Comparison of ENCODE assay signal across 27 cellular contexts in the genomic region with DNA sequence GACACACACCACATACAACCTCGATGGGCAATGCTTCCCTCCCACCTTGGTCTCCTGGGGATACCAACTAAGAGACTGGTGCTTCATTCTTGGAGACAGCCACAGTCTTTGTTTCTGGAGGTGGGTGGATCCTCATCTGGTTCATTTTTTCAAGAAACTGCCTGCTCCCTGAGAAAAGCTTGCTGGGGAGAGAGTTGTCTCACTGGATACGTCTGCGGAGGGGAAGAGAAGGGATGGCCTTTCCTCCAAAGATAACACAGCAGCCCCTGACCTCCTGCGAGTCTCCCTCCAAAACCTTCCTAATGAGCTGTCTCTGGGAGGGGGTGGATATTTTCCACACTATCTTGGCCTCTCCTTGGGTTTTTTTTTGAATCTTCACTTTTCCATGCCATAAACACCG.
DNase-seq lines count a peak whose midpoint lies in the region; ATAC-seq, FAIRE-seq and TF ChIP-seq lines count a peak whose summit lies in the region.
"Had no signal": no experiment of that assay in that cellular context is flagged by ENCODE, and none has a peak within 500 bp of the region (broad histone marks: within the 10 kb centered on the region; RNA-seq: fewer than 3 reads in every experiment).

No MANE protein-coding gene starts in this region.

- no peaks in the 10 kb centered on the region for H3K36me3 ChIP-seq in HEK293 (ENCODE audit: control insufficient read depth in 2 of 2, insufficient read depth in 1 of 2, low read length in 2 of 2)
- no peaks in the 10 kb centered on the region for H3K36me3 ChIP-seq in HepG2 (replicated peaks in 1 of 2; ENCODE audit: control insufficient read depth in 1 of 2, insufficient read depth in 2 of 2, low read length in 2 of 2)
- H3K36me3 ChIP-seq: BLaER1 treated with 17β-estradiol and CSF1 and Interleukin-3, amounts not matched to agents 10 nM and 100 nM had no signal

- H3K4me1 ChIP-seq in HEK293 (ENCODE audit: control insufficient read depth, insufficient read depth, low read length) (peaks cover 3% of the 10 kb centered on the region; the same call in 1 of the 2 replicates), HepG2 (ENCODE audit: insufficient read depth, low read length) (peaks cover 70% of the 10 kb centered on the region)

- CTCF ChIA-PET in HEK293 (lab: Yijun Ruan, JAX): interaction anchor here (0.8 kb wide), 1 partner anchor 89 kb away, joined by 3 read pairs; no protein-coding TSS in a partner anchor
- CTCF ChIA-PET in HepG2 (lab: Yijun Ruan, JAX; ENCODE audit: low intra/inter-chr PET ratio, low total read pairs): no interaction called here

- H3K4me3 Mint-ChIP-seq in brain (peak overlapping the region; percentile 9 to 71 (median 54)), progenitor cell of endocrine pancreas (ENCODE audit: low read depth) (no peak overlapping the region)
- H3K4me3 Mint-ChIP-seq: activated CD8-positive, alpha-beta memory T cell treated with anti-CD3 and anti-CD28 coated beads, Interleukin-2, amount 10 ng/mL, durations not matched to agents 7 days and 5 days; activated T-helper 1 cell treated with anti-CD3 and anti-CD28 coated beads, Interleukin-12 subunit alpha, Interleukin-12 subunit beta, Interleukin-2, Interleukin-4 antibody, amounts not matched to agents 30 ng/mL and 10 ng/mL and 1 ng/mL, durations not matched to agents 14 hours and 24 hours and 36 hours; T-helper 2 cell treated with Interferon-gamma antibody and Interleukin-4, amounts not matched to agents 5 μg/mL and 100 μg/mL, for 36 hours; WTC11 had no signal

- H3K79me2 ChIP-seq in HepG2 (ENCODE audit: insufficient read depth, low read length): no peaks in the 10 kb centered on the region

- 92% methylated on average over 5 of the region's 5 CpGs for WGBS in HepG2 (ENCODE audit: low lambda C conversion rate)

- intact Hi-C loops in HepG2 (cut with micrococcal nuclease; ENCODE audit: unreplicated experiment): no loop called here

- H3K27me3 ChIP-seq in HepG2 (ENCODE audit: control insufficient read depth in 1 of 2, insufficient read depth in 2 of 2, low read length in 2 of 2): no peaks in the 10 kb centered on the region

- DNase-seq in HepG2 (ENCODE audit: low spot score) (no peak), progenitor cell of endocrine pancreas (ENCODE audit: low spot score, unreplicated experiment) (no peak), frontal cortex (ENCODE audit: low spot score in 2 of 2) (no peak), germinal center (ENCODE audit: low spot score) (no peak), KBM-7 (no peak)
- DNase-seq: activated CD4-positive, alpha-beta T cell treated with anti-CD3 and anti-CD28 coated beads, Interleukin-2, amount 50 U/mL, for 1 hour; activated CD8-positive, alpha-beta memory T cell treated with anti-CD3 and anti-CD28 coated beads, Interleukin-2, amount 10 ng/mL, durations not matched to agents 7 days and 5 days; activated naive CD4-positive, alpha-beta T cell treated with anti-CD3 and anti-CD28 coated beads, Interleukin-2, amount 50 U/mL, for 16 hours; aorta; Caco-2; DND-41; effector CD4-positive, alpha-beta T cell; foreskin melanocyte; NCI-H1694 treated with DMSO at 0.1 percent for 48 hours; small intestine; stimulated activated CD4-positive, alpha-beta T cell treated with anti-CD3 and anti-CD28 coated beads, Interleukin-1b, Interleukin-23, amount 100 ng/mL, for 48 hours had no signal

- in situ Hi-C loops in HepG2 (cut with HindIII; ENCODE audit: extremely low pct_ligation_motif_present, low pct_unique_long_range_greater_than_20kb) (no loop called here), KBM-7 (cut with MboI; ENCODE audit: low pct_unique_long_range_greater_than_20kb, low sequenced_read_pairs) (no loop called here)

- H3K27ac ChIP-seq in HEK293 (ENCODE audit: extremely low read depth, low read depth, low read length): peak overlapping the region; percentile 25; the same call in 1 of the 2 replicates
- H3K27ac ChIP-seq in HepG2 (ENCODE audit: extremely low read length, insufficient read depth, low read length): peak overlapping the region; percentile 81
- H3K27ac ChIP-seq: BLaER1 treated with 17β-estradiol and CSF1 and Interleukin-3, amounts not matched to agents 10 nM and 100 nM; RWPE1 had no signal

- H3K4me3 ChIP-seq in HEK293 (ENCODE audit: low read depth, low read length) (no peak overlapping the region), HepG2 (replicated peaks in 1 of 3; ENCODE audit: insufficient read depth in 1 of 3, low read depth in 2 of 3, low read length in 3 of 3) (no peak overlapping the region)
- H3K4me3 ChIP-seq: BLaER1 treated with 17β-estradiol and CSF1 and Interleukin-3, amounts not matched to agents 10 nM and 100 nM; GM12878 had no signal

- H3K4me2 ChIP-seq in HepG2 (ENCODE audit: low read depth, low read length): no peak overlapping the region
- H3K4me2 ChIP-seq: BLaER1 treated with 17β-estradiol and CSF1 and Interleukin-3, amounts not matched to agents 10 nM and 100 nM had no signal

- H3K9ac ChIP-seq in HepG2 (ENCODE audit: insufficient read depth, low read depth, low read length): no peak overlapping the region
- H3K9ac ChIP-seq: BLaER1 treated with 17β-estradiol and CSF1 and Interleukin-3, amounts not matched to agents 10 nM and 100 nM had no signal

- POLR2A ChIA-PET in HEK293 (lab: Yijun Ruan, JAX) (no interaction called here), HepG2 (lab: Yijun Ruan, JAX) (interaction anchor here (4.9 kb wide), 1 partner anchor 222 kb away, joined by 53 read pairs; a partner anchor contains a TSS)

- no peak overlapping the region for H2AFZ ChIP-seq in HepG2 (ENCODE audit: low read length)

- no peaks in the 10 kb centered on the region for H3K36me3 Mint-ChIP-seq in brain
- H3K36me3 Mint-ChIP-seq in progenitor cell of endocrine pancreas (ENCODE audit: insufficient read depth): no peaks in the 10 kb centered on the region
- H3K36me3 Mint-ChIP-seq: activated CD8-positive, alpha-beta memory T cell treated with anti-CD3 and anti-CD28 coated beads, Interleukin-2, amount 10 ng/mL, durations not matched to agents 7 days and 5 days; WTC11 had no signal

- FAIRE-seq in HepG2 (lab: Jason Lieb, UNC): no peak
- FAIRE-seq in frontal cortex (lab: Jason Lieb, UNC): no peak
- FAIRE-seq: GM12878, H1, small intestine had no signal

- peaks cover 0 to 4% (median 0%) of the 10 kb centered on the region in 5 experiments for H3K9me3 Mint-ChIP-seq in brain
- H3K9me3 Mint-ChIP-seq in progenitor cell of endocrine pancreas (ENCODE audit: low read depth): no peaks in the 10 kb centered on the region
- H3K9me3 Mint-ChIP-seq: T-helper 2 cell treated with Interferon-gamma antibody and Interleukin-4, amounts not matched to agents 5 μg/mL and 100 μg/mL, for 36 hours; WTC11 had no signal

- H3K27ac Mint-ChIP-seq in brain (peak overlapping the region; percentile 69 to 94 (median 88)), progenitor cell of endocrine pancreas (peak overlapping the region; percentile 82)
- H3K27ac Mint-ChIP-seq: activated CD8-positive, alpha-beta memory T cell treated with anti-CD3 and anti-CD28 coated beads, Interleukin-2, amount 10 ng/mL, durations not matched to agents 7 days and 5 days; activated T-helper 1 cell treated with anti-CD3 and anti-CD28 coated beads, Interleukin-12 subunit alpha, Interleukin-12 subunit beta, Interleukin-2, Interleukin-4 antibody, amounts not matched to agents 30 ng/mL and 10 ng/mL and 1 ng/mL, durations not matched to agents 14 hours and 24 hours and 36 hours; T-helper 2 cell treated with Interferon-gamma antibody and Interleukin-4, amounts not matched to agents 5 μg/mL and 100 μg/mL, for 36 hours; WTC11 had no signal

- TF ChIP-seq CTCF in HEK293 (tag by site-specific recombination; IDR thresholded peaks at IDR 0.05): no peak
- TF ChIP-seq CTCF in brain (conservative IDR thresholded peaks at IDR 0.05): no peak
- TF ChIP-seq CTCF in HepG2 (CRISPR knock-in tag; IDR thresholded peaks at IDR 0.05): no peak
- TF ChIP-seq CTCF in progenitor cell of endocrine pancreas (IDR thresholded peaks at IDR 0.05; ENCODE audit: unreplicated experiment): no peak

- no peaks in the 10 kb centered on the region for H4K20me1 ChIP-seq in HepG2 (ENCODE audit: insufficient read depth, low read length)
- H4K20me1 ChIP-seq: BLaER1 treated with 17β-estradiol and CSF1 and Interleukin-3, amounts not matched to agents 10 nM and 100 nM had no signal

- ATAC-seq in HepG2 (no peak), GM18519 (IDR thresholded peaks at IDR 0.05; ENCODE audit: low FRiP score, unreplicated experiment) (no peak)
- ATAC-seq: activated CD8-positive, alpha-beta memory T cell treated with anti-CD3 and anti-CD28 coated beads, Interleukin-2, amount 10 ng/mL, durations not matched to agents 7 days and 5 days; GM12878; SK-N-SH treated with all-trans-retinoic acid at 6 μM for 48 hours; WTC11 had no signal

- TF ChIP-seq RAD21 in HepG2 (CRISPR knock-in tag; IDR thresholded peaks at IDR 0.05): no peak

- H3K9me3 ChIP-seq in HEK293 (ENCODE audit: control insufficient read depth, insufficient read depth, low read depth, low read length) (no peaks in the 10 kb centered on the region), HepG2 (ENCODE audit: low read length) (no peaks in the 10 kb centered on the region)
- H3K9me3 ChIP-seq: BLaER1 treated with 17β-estradiol and CSF1 and Interleukin-3, amounts not matched to agents 10 nM and 100 nM; Caco-2 had no signal

- TF ChIP-seq POLR2A in HepG2 (IDR thresholded peaks at IDR 0.05; ENCODE audit: insufficient read depth in 1 of 2, low read depth in 2 of 2, low read length in 2 of 2): no peak

- no TSS peak for BruUV-seq in HepG2 (replicated peaks; lab: Mats Ljungman, UMichigan)

- H3K27me3 Mint-ChIP-seq in brain (no peaks in the 10 kb centered on the region), progenitor cell of endocrine pancreas (peaks cover 25% of the 10 kb centered on the region)
- H3K27me3 Mint-ChIP-seq: activated CD8-positive, alpha-beta memory T cell treated with anti-CD3 and anti-CD28 coated beads, Interleukin-2, amount 10 ng/mL, durations not matched to agents 7 days and 5 days had no signal

- TF ChIP-seq EP300 in HepG2 (IDR thresholded peaks at IDR 0.05; ENCODE audit: low read depth in 2 of 2, low read length in 2 of 2) (no peak), HepG2 (CRISPR knock-in tag; IDR thresholded peaks at IDR 0.05; ENCODE audit: borderline replicate concordance) (no peak)

- H3K4me1 Mint-ChIP-seq in brain: peaks cover 74% of the 10 kb centered on the region
- peaks cover 12% of the 10 kb centered on the region for H3K4me1 Mint-ChIP-seq in progenitor cell of endocrine pancreas (ENCODE audit: low read depth)
- H3K4me1 Mint-ChIP-seq: activated CD8-positive, alpha-beta memory T cell treated with anti-CD3 and anti-CD28 coated beads, Interleukin-2, amount 10 ng/mL, durations not matched to agents 7 days and 5 days had no signal

TF ChIP-seq in HEK293, 187 proteins besides CTCF, POLR2A, EP300 and RAD21 (continues in another document):
- 0 out of 2 replicates have a peak, but pooled peaks have one; percentile 13 for TF ChIP-seq ZXDB (tag by site-specific recombination; IDR thresholded peaks at IDR 0.05)
- 0 out of 2 replicates have a peak, but pooled peaks have one; percentile 22 for TF ChIP-seq ZFHX2 (tag by site-specific recombination; conservative IDR thresholded peaks at IDR 0.05)

TF ChIP-seq in HepG2, 621 proteins besides CTCF, POLR2A, EP300 and RAD21 (continues in another document):
- TF ChIP-seq CC2D1A (CRISPR knock-in tag; IDR thresholded peaks at IDR 0.05) (no peak), JUND (CRISPR knock-in tag; IDR thresholded peaks at IDR 0.05) (no peak), ZBTB1 (CRISPR knock-in tag; IDR thresholded peaks at IDR 0.05; ENCODE audit: borderline replicate concordance) (no peak), NFYC (CRISPR knock-in tag; IDR thresholded peaks at IDR 0.05) (no peak)
